23 cellular contexts compared by ENCODE assay signal in genomic region chr1:234869182-234870019, GRCh38.
DNase-seq lines count a peak whose midpoint lies in the region; ATAC-seq, FAIRE-seq and TF ChIP-seq lines count a peak whose summit lies in the region.
"Had no signal": no experiment of that assay in that cellular context is flagged by ENCODE, and none has a peak within 500 bp of the region (broad histone marks: within the 10 kb centered on the region; RNA-seq: fewer than 3 reads in every experiment).

No MANE protein-coding gene starts in this region.

- intact Hi-C loops in HCT116 (cut with micrococcal nuclease), result loop anchor here (5.0 to 10.0 kb wide), 3 partner anchors 125 to 267 kb away; no protein-coding TSS in a partner anchor

- peaks cover 5% of the 10 kb centered on the region for H3F3A ChIP-seq in neural progenitor cell (ENCODE audit: low read depth)

- H3K9me3 Mint-ChIP-seq in astrocyte (ENCODE audit: unreplicated experiment) (peaks cover 7% of the 10 kb centered on the region), neural progenitor cell (peaks cover 5% of the 10 kb centered on the region)
- H3K9me3 Mint-ChIP-seq: mesothelial cell of epicardium had no signal

- H3K9me2 ChIP-seq in HCT116 (ENCODE audit: insufficient read depth), result no peaks in the 10 kb centered on the region

- H3K27me3 ChIP-seq in HCT116 (ENCODE audit: insufficient read depth, low read length), result no peaks in the 10 kb centered on the region
- H3K27me3 ChIP-seq in astrocyte (ENCODE audit: insufficient read depth, low read length), result no peaks in the 10 kb centered on the region
- no peaks in the 10 kb centered on the region for H3K27me3 ChIP-seq in neural progenitor cell
- H3K27me3 ChIP-seq: hepatocyte, ovary, SJCRH30, upper lobe of left lung had no signal

- H3K79me2 ChIP-seq in HCT116 (ENCODE audit: insufficient read depth, low read length) (no peaks in the 10 kb centered on the region), astrocyte (ENCODE audit: insufficient read depth, low read length) (no peaks in the 10 kb centered on the region), neural progenitor cell (ENCODE audit: low read depth) (no peaks in the 10 kb centered on the region)
- H3K79me2 ChIP-seq: hepatocyte had no signal

- H3K36me3 Mint-ChIP-seq in astrocyte (ENCODE audit: low read depth, unreplicated experiment) (no peaks in the 10 kb centered on the region), neural progenitor cell (no peaks in the 10 kb centered on the region)
- H3K36me3 Mint-ChIP-seq: mesothelial cell of epicardium had no signal

- H3K4me3 ChIP-seq in HCT116 (replicated peaks in 1 of 2; ENCODE audit: low read depth in 1 of 2, low read length in 2 of 2) (no peak overlapping the region), astrocyte (ENCODE audit: insufficient read depth, low read depth, low read length) (no peak overlapping the region), neural progenitor cell (no peak overlapping the region)
- H3K4me3 ChIP-seq: hepatocyte, ovary, SJCRH30, skin epidermis, upper lobe of left lung had no signal

- H3K27me3 Mint-ChIP-seq in astrocyte (ENCODE audit: low read depth, unreplicated experiment), result no peaks in the 10 kb centered on the region
- H3K27me3 Mint-ChIP-seq in neural progenitor cell (ENCODE audit: insufficient read depth, low read depth), result peaks cover 4% of the 10 kb centered on the region
- H3K27me3 Mint-ChIP-seq: activated CD4-positive, alpha-beta T cell treated with anti-CD3 and anti-CD28 coated beads, Interleukin-2, amount 10 ng/mL, durations not matched to agents 7 days and 5 days had no signal

- peak overlapping the region; percentile 60 for H3K4me3 Mint-ChIP-seq in astrocyte (ENCODE audit: unreplicated experiment)
- H3K4me3 Mint-ChIP-seq in neural progenitor cell, result no peak overlapping the region
- H3K4me3 Mint-ChIP-seq: activated CD4-positive, alpha-beta T cell treated with anti-CD3 and anti-CD28 coated beads, Interleukin-2, amount 10 ng/mL, durations not matched to agents 7 days and 5 days; mesothelial cell of epicardium had no signal

- no peaks in the 10 kb centered on the region for H3K36me3 ChIP-seq in HCT116 (ENCODE audit: control insufficient read depth in 1 of 2, insufficient read depth in 2 of 2, low read length in 2 of 2)
- H3K36me3 ChIP-seq in astrocyte (ENCODE audit: insufficient read depth, low read length), result no peaks in the 10 kb centered on the region
- no peaks in the 10 kb centered on the region for H3K36me3 ChIP-seq in neural progenitor cell
- H3K36me3 ChIP-seq: ovary, SJCRH30, upper lobe of left lung had no signal

- H3K9ac ChIP-seq in HCT116 (ENCODE audit: low read length), result no peak overlapping the region
- H3K9ac ChIP-seq in astrocyte (ENCODE audit: low read length), result no peak overlapping the region
- no peak overlapping the region for H3K9ac ChIP-seq in neural progenitor cell

- H3K4me1 ChIP-seq in HCT116 (ENCODE audit: control insufficient read depth in 1 of 2, insufficient read depth in 2 of 2, low read length in 2 of 2), result peaks cover 5 to 27% of the 10 kb centered on the region in 2 experiments; a peak in 3 of 4 replicates
- peaks cover 24% of the 10 kb centered on the region for H3K4me1 ChIP-seq in astrocyte (ENCODE audit: insufficient read depth, low read length)
- peaks cover 10% of the 10 kb centered on the region for H3K4me1 ChIP-seq in neural progenitor cell

- TF ChIP-seq CTCF in HCT116 (IDR thresholded peaks at IDR 0.05 in 2 of 3, conservative IDR thresholded peaks at IDR 0.05 in 1 of 3; ENCODE audit: borderline replicate concordance in 1 of 3, insufficient read depth in 1 of 3, low read depth in 2 of 3, low read length in 2 of 3) (no peak), astrocyte (IDR thresholded peaks at IDR 0.05; ENCODE audit: insufficient read depth, low read depth, low read length) (no peak), neural progenitor cell (IDR thresholded peaks at IDR 0.05) (no peak)

- peaks cover 33% of the 10 kb centered on the region for H3K4me1 Mint-ChIP-seq in astrocyte (ENCODE audit: low read depth, unreplicated experiment)
- peaks cover 30% of the 10 kb centered on the region for H3K4me1 Mint-ChIP-seq in neural progenitor cell

- H4K20me1 ChIP-seq in HCT116 (ENCODE audit: insufficient read depth) (no peaks in the 10 kb centered on the region), astrocyte (ENCODE audit: insufficient read depth, low read length) (no peaks in the 10 kb centered on the region), neural progenitor cell (ENCODE audit: low read depth) (no peaks in the 10 kb centered on the region)

- POLR2A ChIA-PET in HCT116 (lab: Charles Lee), result no interaction called here

- H3K9me3 ChIP-seq in HCT116 (ENCODE audit: control insufficient read depth in 1 of 2, insufficient read depth in 1 of 2, low read depth in 1 of 2, low read length in 2 of 2), result peaks cover 0 to 4% of the 10 kb centered on the region in 2 experiments; a peak in 1 of 4 replicates
- H3K9me3 ChIP-seq in astrocyte (ENCODE audit: insufficient read depth, low read depth, low read length), result peaks cover 5% of the 10 kb centered on the region
- H3K9me3 ChIP-seq in neural progenitor cell (ENCODE audit: low read depth), result no peaks in the 10 kb centered on the region
- H3K9me3 ChIP-seq: ovary, SJCRH30, upper lobe of left lung had no signal

- no peak overlapping the region for H2AFZ ChIP-seq in HCT116 (ENCODE audit: low read depth, low read length, poor library complexity, severe bottlenecking)
- no peak overlapping the region for H2AFZ ChIP-seq in astrocyte (ENCODE audit: low read depth, low read length)
- H2AFZ ChIP-seq in neural progenitor cell (replicated peaks), result no peak overlapping the region
- H2AFZ ChIP-seq: hepatocyte had no signal

- H3K4me2 ChIP-seq in HCT116 (ENCODE audit: low read length), result no peak overlapping the region
- no peak overlapping the region for H3K4me2 ChIP-seq in astrocyte (ENCODE audit: low read length)
- no peak overlapping the region for H3K4me2 ChIP-seq in neural progenitor cell
- H3K4me2 ChIP-seq: hepatocyte had no signal

- DNase-seq in NCI-H1417 (lab: John Stamatoyannopoulos, UW) (peak in 2 of 3 experiments; percentile 15 to 47), NCI-H1417 treated with DMSO at 0.1 percent for 48 hours (lab: John Stamatoyannopoulos, UW) (no peak), HCT116 (ENCODE audit: low read depth, low spot score) (no peak), astrocyte (ENCODE audit: low read depth) (no peak), neural progenitor cell (ENCODE audit: low spot score) (no peak), SHP77 treated with DMSO at 0.1 percent for 48 hours (lab: John Stamatoyannopoulos, UW) (no peak), GM12892 (ENCODE audit: insufficient read length) (no peak)
- no peak for DNase-seq in stimulated activated CD4-positive, alpha-beta T cell treated with anti-CD3 and anti-CD28 coated beads, Interleukin-12 subunit alpha, Interleukin-12 subunit beta, amount 100 ng/mL, for 4 hours
- DNase-seq: 8988T; activated CD4-positive, alpha-beta T cell treated with anti-CD3 and anti-CD28 coated beads, Interleukin-2, amount 10 ng/mL, durations not matched to agents 7 days and 5 days; activated naive CD4-positive, alpha-beta T cell treated with anti-CD3 and anti-CD28 coated beads, Interleukin-2, amount 50 U/mL, for 16 hours; C1 segment of cervical spinal cord; effector CD8-positive, alpha-beta T cell; KG1; NCI-H1105 treated with DMSO at 0.1 percent for 48 hours; ovary; SJCRH30; upper lobe of left lung had no signal

- peak overlapping the region; percentile 15 for H3K27ac Mint-ChIP-seq in astrocyte (ENCODE audit: unreplicated experiment)
- H3K27ac Mint-ChIP-seq in neural progenitor cell, result peak overlapping the region; percentile 21
- H3K27ac Mint-ChIP-seq: activated CD4-positive, alpha-beta T cell treated with anti-CD3 and anti-CD28 coated beads, Interleukin-2, amount 10 ng/mL, durations not matched to agents 7 days and 5 days; mesothelial cell of epicardium had no signal

- H3K27ac ChIP-seq in HCT116 (ENCODE audit: low read depth, low read length) (no peak overlapping the region), astrocyte (ENCODE audit: low read depth, low read length) (no peak overlapping the region), neural progenitor cell (no peak overlapping the region)
- H3K27ac ChIP-seq: hepatocyte, HL-60, ovary, SJCRH30, upper lobe of left lung had no signal

- TF ChIP-seq RAD21 in HCT116 (IDR thresholded peaks at IDR 0.05; ENCODE audit: low read depth), result no peak

- BruUV-seq in HCT116 (replicated peaks; lab: Mats Ljungman, UMichigan), result no TSS peak

- CTCF ChIA-PET in HCT116 (lab: Charles Lee), result no interaction called here

- peak; percentile 34 for ATAC-seq in HCT116

- TF ChIP-seq POLR2A in HCT116 (IDR thresholded peaks at IDR 0.05; ENCODE audit: borderline replicate concordance, extremely low read depth, insufficient read depth, insufficient read length) (no peak), GM12892 (IDR thresholded peaks at IDR 0.05; ENCODE audit: low read depth, low read length) (no peak)

- RAD21 ChIA-PET in HCT116 (lab: Charles Lee; ENCODE audit: low non-redundant PET in 1 of 2, low total read pairs in 2 of 2, uncharacterized antibody in 2 of 2, unreplicated experiment in 2 of 2), result no interaction called here

- FAIRE-seq in astrocyte (lab: Jason Lieb, UNC) (no peak), GM12892 (lab: Jason Lieb, UNC) (no peak)
- FAIRE-seq: bronchial epithelial cell had no signal

TF ChIP-seq in HCT116, 20 proteins besides CTCF, POLR2A, EP300 and RAD21 (continues in another document):
- no peak for TF ChIP-seq ZBTB33 (IDR thresholded peaks at IDR 0.05; ENCODE audit: extremely low read depth, insufficient replicate concordance, low read length)
- no peak for TF ChIP-seq EGR1 (IDR thresholded peaks at IDR 0.05; ENCODE audit: low read depth)
- TF ChIP-seq ZFX (IDR thresholded peaks at IDR 0.05), result no peak
- no peak for TF ChIP-seq ATF3 (IDR thresholded peaks at IDR 0.05)
- no peak for TF ChIP-seq YY1 (IDR thresholded peaks at IDR 0.05; ENCODE audit: extremely low read depth, insufficient replicate concordance, low read depth, low read length)

Comparison
In these comparisons a context has a peak if more than half of its experiments do, and no peak if none do; other contexts are left out.
1. DNase-seq: peak in NCI-H1417 (2 of 3); none in NCI-H1417 treated with DMSO at 0.1 percent for 48 hours (single experiment), HCT116 (single experiment), astrocyte (single experiment), neural progenitor cell (single experiment), SHP77 treated with DMSO at 0.1 percent for 48 hours (single experiment), GM12892 (single experiment) and stimulated activated CD4-positive, alpha-beta T cell treated with anti-CD3 and anti-CD28 coated beads, Interleukin-12 subunit alpha, Interleukin-12 subunit beta, amount 100 ng/mL, for 4 hours (single experiment).